ENCODE assay signal across 8 cellular contexts in genomic region chr22:41621911-41622179, GRCh38. TPM values are rescaled to one million over a fixed set of nuclear protein-coding genes. Genes with fewer than 3 reads are reported as not detected.
DNase-seq lines count a peak whose midpoint lies in the region; ATAC-seq lines count a peak whose summit lies in the region.

No MANE protein-coding gene starts in this region.

- H3K4me3 Mint-ChIP-seq in activated T-helper 2 cell treated with anti-CD3 and anti-CD28 coated beads, Interferon-gamma antibody, Interleukin-2, Interleukin-4, amounts not matched to agents 10 μg/mL and 5 μg/mL and 100 μg/mL, durations not matched to agents 14 hours and 24 hours and 36 hours (ENCODE audit: low read depth): peak overlapping the region; percentile 91
- peak overlapping the region; percentile 94 for H3K4me3 Mint-ChIP-seq in stimulated activated memory B cell treated with anti-CD40 and anti-IgM and Interleukin-4, amounts not matched to agents 10 μg/mL and 1 μg/mL and 100 μg/mL, for 72 hours

- peaks cover 52% of the 10 kb centered on the region for H3K36me3 Mint-ChIP-seq in activated T-helper 2 cell treated with anti-CD3 and anti-CD28 coated beads, Interferon-gamma antibody, Interleukin-2, Interleukin-4, amounts not matched to agents 10 μg/mL and 5 μg/mL and 100 μg/mL, durations not matched to agents 14 hours and 24 hours and 36 hours (ENCODE audit: low read depth)
- H3K36me3 Mint-ChIP-seq in stimulated activated memory B cell treated with anti-CD40 and anti-IgM and Interleukin-4, amounts not matched to agents 10 μg/mL and 1 μg/mL and 100 μg/mL, for 72 hours: peaks cover 2% of the 10 kb centered on the region

- no peaks in the 10 kb centered on the region for H3K27me3 Mint-ChIP-seq in activated T-helper 2 cell treated with anti-CD3 and anti-CD28 coated beads, Interferon-gamma antibody, Interleukin-2, Interleukin-4, amounts not matched to agents 10 μg/mL and 5 μg/mL and 100 μg/mL, durations not matched to agents 14 hours and 24 hours and 36 hours (ENCODE audit: low read depth)
- H3K27me3 Mint-ChIP-seq in stimulated activated memory B cell treated with anti-CD40 and anti-IgM and Interleukin-4, amounts not matched to agents 10 μg/mL and 1 μg/mL and 100 μg/mL, for 72 hours: no peaks in the 10 kb centered on the region

- H3K9ac ChIP-seq in iPS-18a (ENCODE audit: low read length): peak overlapping the region; percentile 99

- H3K27ac Mint-ChIP-seq in activated T-helper 2 cell treated with anti-CD3 and anti-CD28 coated beads, Interferon-gamma antibody, Interleukin-2, Interleukin-4, amounts not matched to agents 10 μg/mL and 5 μg/mL and 100 μg/mL, durations not matched to agents 14 hours and 24 hours and 36 hours: peak overlapping the region; percentile 94
- peak overlapping the region; percentile 98 for H3K27ac Mint-ChIP-seq in stimulated activated memory B cell treated with anti-CD40 and anti-IgM and Interleukin-4, amounts not matched to agents 10 μg/mL and 1 μg/mL and 100 μg/mL, for 72 hours

- peaks cover 32% of the 10 kb centered on the region for H3K4me1 Mint-ChIP-seq in activated T-helper 2 cell treated with anti-CD3 and anti-CD28 coated beads, Interferon-gamma antibody, Interleukin-2, Interleukin-4, amounts not matched to agents 10 μg/mL and 5 μg/mL and 100 μg/mL, durations not matched to agents 14 hours and 24 hours and 36 hours (ENCODE audit: low read depth)
- peaks cover 35% of the 10 kb centered on the region for H3K4me1 Mint-ChIP-seq in stimulated activated memory B cell treated with anti-CD40 and anti-IgM and Interleukin-4, amounts not matched to agents 10 μg/mL and 1 μg/mL and 100 μg/mL, for 72 hours

- H3K27me3 ChIP-seq in iPS-18a (ENCODE audit: control insufficient read depth, insufficient read depth, low read length): no peaks in the 10 kb centered on the region

- intact Hi-C loops in activated T-helper 2 cell treated with anti-CD3 and anti-CD28 coated beads, Interferon-gamma antibody, Interleukin-2, Interleukin-4, amounts not matched to agents 10 μg/mL and 5 μg/mL and 100 μg/mL, durations not matched to agents 14 hours and 24 hours and 36 hours (cut with micrococcal nuclease): loop anchor here (1.0 to 10.0 kb wide), 5 partner anchors 19 to 177 kb away; partner anchors contain the start of genes POLR3H and TOB2

- no peaks in the 10 kb centered on the region for H3K9me3 ChIP-seq in iPS-18a (ENCODE audit: control insufficient read depth, low read depth, low read length)

- DNase-seq in HT-29 (ENCODE audit: low spot score) (peak; percentile 1), GM19238 (ENCODE audit: insufficient read length, low spot score) (no peak), dermis blood vessel endothelial cell (no peak), glomerular visceral epithelial cell (ENCODE audit: extremely low spot score) (no peak)
- DNase-seq in activated T-helper 2 cell treated with anti-CD3 and anti-CD28 coated beads, Interferon-gamma antibody, Interleukin-2, Interleukin-4, amounts not matched to agents 10 μg/mL and 5 μg/mL and 100 μg/mL, durations not matched to agents 14 hours and 24 hours and 36 hours (ENCODE audit: low spot score): no peak

- peaks cover 9% of the 10 kb centered on the region for H3K4me1 ChIP-seq in iPS-18a (ENCODE audit: control insufficient read depth, low read depth, low read length)

- H3K9me3 Mint-ChIP-seq in activated T-helper 2 cell treated with anti-CD3 and anti-CD28 coated beads, Interferon-gamma antibody, Interleukin-2, Interleukin-4, amounts not matched to agents 10 μg/mL and 5 μg/mL and 100 μg/mL, durations not matched to agents 14 hours and 24 hours and 36 hours: no peaks in the 10 kb centered on the region
- no peaks in the 10 kb centered on the region for H3K9me3 Mint-ChIP-seq in stimulated activated memory B cell treated with anti-CD40 and anti-IgM and Interleukin-4, amounts not matched to agents 10 μg/mL and 1 μg/mL and 100 μg/mL, for 72 hours

- H3K4me3 ChIP-seq in iPS-18a (ENCODE audit: low read length): peak overlapping the region; percentile 97

- H3K36me3 ChIP-seq in iPS-18a (ENCODE audit: control insufficient read depth, low read depth, low read length): peaks cover 30% of the 10 kb centered on the region

- ATAC-seq in stimulated activated memory B cell treated with anti-CD40 and anti-IgM and Interleukin-4, amounts not matched to agents 10 μg/mL and 1 μg/mL and 100 μg/mL, for 72 hours: no peak
- no peak for ATAC-seq in GM18502 (IDR thresholded peaks at IDR 0.05; ENCODE audit: poor library complexity, unreplicated experiment)

- H3K27ac ChIP-seq in iPS-18a (ENCODE audit: low read length): peak overlapping the region; percentile 92

RNA-seq across cellular contexts. Expression of gene XRCC6, which starts 0.8 kb away (rescaled TPM):
- 212 and 262 TPM in 2 replicates for total RNA-seq in HT-29 (2014; rRNA removed; shearing (Covaris generic))
- total RNA-seq in activated T-helper 2 cell treated with anti-CD3 and anti-CD28 coated beads, Interferon-gamma antibody, Interleukin-2, Interleukin-4, amounts not matched to agents 10 μg/mL and 5 μg/mL and 100 μg/mL, durations not matched to agents 14 hours and 24 hours and 36 hours: 420 and 421 TPM in 2 replicates
- total RNA-seq in dermis blood vessel endothelial cell: 343 and 459 TPM in 2 replicates

RNA-seq across cellular contexts. Expression of gene DESI1, which starts 1.0 kb away (rescaled TPM):
- total RNA-seq in HT-29 (2014; rRNA removed; shearing (Covaris generic)): 19.5 and 20.9 TPM in 2 replicates
- total RNA-seq in activated T-helper 2 cell treated with anti-CD3 and anti-CD28 coated beads, Interferon-gamma antibody, Interleukin-2, Interleukin-4, amounts not matched to agents 10 μg/mL and 5 μg/mL and 100 μg/mL, durations not matched to agents 14 hours and 24 hours and 36 hours: 57.3 and 58.5 TPM in 2 replicates
- 16.5 and 26.7 TPM in 2 replicates for total RNA-seq in dermis blood vessel endothelial cell

RNA-seq across cellular contexts. Expression of gene PMM1, which starts 32.2 kb away (rescaled TPM):
- 19.6 and 22.5 TPM in 2 replicates for total RNA-seq in HT-29 (2014; rRNA removed; shearing (Covaris generic))
- total RNA-seq in activated T-helper 2 cell treated with anti-CD3 and anti-CD28 coated beads, Interferon-gamma antibody, Interleukin-2, Interleukin-4, amounts not matched to agents 10 μg/mL and 5 μg/mL and 100 μg/mL, durations not matched to agents 14 hours and 24 hours and 36 hours: 23.4 and 25.8 TPM in 2 replicates
- 2.3 and 3.6 TPM in 2 replicates for total RNA-seq in dermis blood vessel endothelial cell
